ENCODE assay signal across 10 cellular contexts in genomic region chr6:56652994-56653393, GRCh38. TPM values are rescaled to one million over a fixed set of nuclear protein-coding genes. Genes with fewer than 3 reads are reported as not detected.
DNase-seq lines count a peak whose midpoint lies in the region; ATAC-seq, FAIRE-seq and TF ChIP-seq lines count a peak whose summit lies in the region.
"Had no signal": no experiment of that assay in that cellular context is flagged by ENCODE, and none has a peak within 500 bp of the region (broad histone marks: within the 10 kb centered on the region; RNA-seq: fewer than 3 reads in every experiment).

No MANE protein-coding gene starts in this region.

- H3K79me2 ChIP-seq in mesendoderm (ENCODE audit: control insufficient read depth, insufficient read depth, low read length), result no peaks in the 10 kb centered on the region

- no peak overlapping the region for H3K18ac ChIP-seq in mesendoderm (ENCODE audit: low read length)

- H3K9ac ChIP-seq in adipocyte (ENCODE audit: low read length), result no peak overlapping the region
- no peak overlapping the region for H3K9ac ChIP-seq in mesendoderm (ENCODE audit: low read length)

- H3K27me3 ChIP-seq in adipocyte (replicated peaks; ENCODE audit: control insufficient read depth, insufficient read depth, low read length) (no peaks in the 10 kb centered on the region), mesendoderm (ENCODE audit: insufficient read depth, low read length, poor library complexity) (no peaks in the 10 kb centered on the region)

- no peak overlapping the region for H3K56ac ChIP-seq in mesendoderm (ENCODE audit: low read length)

- H3K27ac ChIP-seq in skin epidermis (peak overlapping the region in 14 of 21 experiments; percentile 19 to 74 (median 56)), mesendoderm (ENCODE audit: low read depth, low read length) (no peak overlapping the region)

- no peak overlapping the region for H2AK5ac ChIP-seq in mesendoderm (ENCODE audit: low read length)

- no peak overlapping the region for H2BK120ac ChIP-seq in mesendoderm (ENCODE audit: low read depth, low read length)

- FAIRE-seq in frontal cortex (lab: Jason Lieb, UNC), result peak; percentile 80

- no peak overlapping the region for H3K4me2 ChIP-seq in mesendoderm (ENCODE audit: low read length)

- H3K4me3 ChIP-seq in adipocyte (ENCODE audit: low read length) (no peak overlapping the region), skin epidermis (no peak overlapping the region), mesendoderm (ENCODE audit: low read length) (no peak overlapping the region)

- no peak overlapping the region for H3K23ac ChIP-seq in mesendoderm (ENCODE audit: low read length)

- H4K5ac ChIP-seq in mesendoderm (ENCODE audit: low read length), result no peak overlapping the region

- H3K9me3 ChIP-seq in adipocyte (ENCODE audit: control insufficient read depth, low read length), result no peaks in the 10 kb centered on the region

- no peak overlapping the region for H3K4ac ChIP-seq in mesendoderm (ENCODE audit: low read depth, low read length)

- no peak for TF ChIP-seq CTCF in GM10266 (IDR thresholded peaks at IDR 0.05; ENCODE audit: control insufficient read depth, insufficient read depth, low read depth, missing control alignments)

- H4K8ac ChIP-seq in mesendoderm (ENCODE audit: low read depth, low read length), result no peak overlapping the region

- peaks cover 44% of the 10 kb centered on the region for H3K4me1 ChIP-seq in adipocyte (ENCODE audit: control insufficient read depth, insufficient read depth, low read length)
- H3K4me1 ChIP-seq in mesendoderm (ENCODE audit: control insufficient read depth, low read depth, low read length), result no peaks in the 10 kb centered on the region

- no peak for ATAC-seq in GM19328 (IDR thresholded peaks at IDR 0.05; ENCODE audit: unreplicated experiment)
- ATAC-seq: naive thymus-derived CD4-positive, alpha-beta T cell had no signal

- no peak overlapping the region for H2BK5ac ChIP-seq in mesendoderm (ENCODE audit: low read length)

- H2BK15ac ChIP-seq in mesendoderm (replicated peaks; ENCODE audit: low read depth), result no peak overlapping the region

- no peaks in the 10 kb centered on the region for H3K79me1 ChIP-seq in mesendoderm (ENCODE audit: low read length)

- peak; percentile 66 for DNase-seq in H4 (ENCODE audit: low spot score)
- peak; percentile 77 for DNase-seq in adipocyte (ENCODE audit: low read depth)
- peak in 1 of 2 donors; percentile 11 for DNase-seq in frontal cortex (ENCODE audit: low spot score in 2 of 2)
- no peak for DNase-seq in mesendoderm
- no peak for DNase-seq in activated CD4-positive, alpha-beta T cell treated with anti-CD3 and anti-CD28 coated beads for 48 hours
- DNase-seq in GM10266 (ENCODE audit: extremely low spot score), result no peak
- DNase-seq: naive thymus-derived CD4-positive, alpha-beta T cell; RPMI8226 had no signal

- no CpG with 5 or more reads among the region's 2 CpGs for WGBS in mesendoderm (ENCODE audit: extremely low coverage, insufficient coverage, low lambda C conversion rate)

- H3K36me3 ChIP-seq in adipocyte (ENCODE audit: control insufficient read depth, insufficient read depth, low read length, severe bottlenecking) (peaks cover 5% of the 10 kb centered on the region), mesendoderm (ENCODE audit: control insufficient read depth, insufficient read depth, low read length) (no peaks in the 10 kb centered on the region)

RNA-seq across cellular contexts. Expression of gene DST, which starts 10.3 kb away (rescaled TPM):
- 69.5 and 75.5 TPM in 2 replicates for total RNA-seq in H4 (2014; rRNA removed; shearing (Covaris generic))
- 188 TPM for total RNA-seq in frontal cortex
- 21.8 TPM for polyA plus RNA-seq in mesendoderm (2013, experiment 1 of 2)
- polyA plus RNA-seq in mesendoderm (2013, experiment 2 of 2), result 20.8 TPM

Comparison
In these comparisons a context has a peak if more than half of its experiments do, and no peak if none do; other contexts are left out.
1. DNase-seq: peak in H4 (single experiment) and adipocyte (single experiment); none in mesendoderm (single experiment), activated CD4-positive, alpha-beta T cell treated with anti-CD3 and anti-CD28 coated beads for 48 hours (single experiment) and GM10266 (single experiment).